20 cellular contexts compared by ENCODE assay signal in genomic region chr1:90501281-90501680, GRCh38.
DNase-seq lines count a peak whose midpoint lies in the region; ATAC-seq and TF ChIP-seq lines count a peak whose summit lies in the region.
"Had no signal": no experiment of that assay in that cellular context is flagged by ENCODE, and none has a peak within 500 bp of the region (broad histone marks: within the 10 kb centered on the region; RNA-seq: fewer than 3 reads in every experiment).

No MANE protein-coding gene starts in this region.

- H2AFZ ChIP-seq in DND-41 (ENCODE audit: low read depth, low read length), result no peak overlapping the region
- no peak overlapping the region for H2AFZ ChIP-seq in neural progenitor cell (replicated peaks)
- no peak overlapping the region for H2AFZ ChIP-seq in SK-N-SH (ENCODE audit: low read depth)

- H3K4me3 ChIP-seq in DND-41 (ENCODE audit: low read depth in 1 of 2, low read length in 2 of 2) (no peak overlapping the region), HUES64 (ENCODE audit: low read length) (no peak overlapping the region), neural progenitor cell (peak overlapping the region; percentile 9), SK-N-SH (ENCODE audit: low read depth in 2 of 2, low read length in 1 of 2) (no peak overlapping the region)

- DNase-seq in DND-41 (no peak), NCI-H82 treated with DMSO at 0.1 percent for 48 hours (lab: John Stamatoyannopoulos, UW; ENCODE audit: unreplicated experiment) (peak; percentile 99), neural progenitor cell (ENCODE audit: low spot score) (peak; percentile 66), RKO (ENCODE audit: low spot score) (no peak), SK-N-SH (no peak), NCI-H2196 (lab: John Stamatoyannopoulos, UW; ENCODE audit: unreplicated experiment) (no peak)
- DNase-seq: Caco-2; CD4-positive, CD25-positive, alpha-beta regulatory T cell; DMS79 treated with DMSO at 0.1 percent for 48 hours; Kasumi-1; MM.1S; NCI-H1105 treated with DMSO at 0.1 percent for 48 hours; NCI-H2029; NCI-H510A treated with DMSO at 0.1 percent for 48 hours; OCI-M1; RPMI8226; T-helper 17 cell had no signal

- H3K4me1 Mint-ChIP-seq in neural progenitor cell, result peaks cover 40% of the 10 kb centered on the region
- H3K4me1 Mint-ChIP-seq: B cell; CD4-positive, CD25-positive, alpha-beta regulatory T cell; IgD-negative memory B cell; T-helper 17 cell had no signal

- H3K36me3 Mint-ChIP-seq in neural progenitor cell, result no peaks in the 10 kb centered on the region
- H3K36me3 Mint-ChIP-seq: CD4-positive, CD25-positive, alpha-beta regulatory T cell; IgD-negative memory B cell had no signal

- POLR2A ChIA-PET in SK-N-SH (lab: Yijun Ruan, JAX), result no interaction called here

- peak overlapping the region; percentile 12 for H3K4me3 Mint-ChIP-seq in neural progenitor cell
- H3K4me3 Mint-ChIP-seq: B cell; CD4-positive, CD25-positive, alpha-beta regulatory T cell; IgD-negative memory B cell; T-helper 17 cell had no signal

- TF ChIP-seq EP300 in SK-N-SH (IDR thresholded peaks at IDR 0.05; ENCODE audit: borderline replicate concordance in 1 of 2, low read depth in 1 of 2, low read length in 1 of 2), result no peak

- no peaks in the 10 kb centered on the region for H3K9me2 ChIP-seq in SK-N-SH

- H3K9me3 ChIP-seq in DND-41 (ENCODE audit: insufficient read depth, low read length, severe bottlenecking) (no peaks in the 10 kb centered on the region), HUES64 (ENCODE audit: insufficient read depth, low read depth, low read length) (no peaks in the 10 kb centered on the region), neural progenitor cell (ENCODE audit: low read depth) (no peaks in the 10 kb centered on the region), SK-N-SH (no peaks in the 10 kb centered on the region)
- H3K9me3 ChIP-seq: Caco-2 had no signal

- H3K79me2 ChIP-seq in DND-41 (ENCODE audit: insufficient read depth, low read length), result no peaks in the 10 kb centered on the region
- H3K79me2 ChIP-seq in neural progenitor cell (ENCODE audit: low read depth), result no peaks in the 10 kb centered on the region
- H3K79me2 ChIP-seq in SK-N-SH (ENCODE audit: insufficient read depth), result no peaks in the 10 kb centered on the region

- peaks cover 54% of the 10 kb centered on the region for H3K4me1 ChIP-seq in DND-41 (ENCODE audit: insufficient read depth, low read length)
- H3K4me1 ChIP-seq in HUES64 (ENCODE audit: insufficient read depth, low read length), result peaks cover 26% of the 10 kb centered on the region
- H3K4me1 ChIP-seq in neural progenitor cell, result peaks cover 41% of the 10 kb centered on the region
- H3K4me1 ChIP-seq in SK-N-SH (ENCODE audit: control insufficient read depth in 1 of 2, insufficient read depth in 2 of 2, low read depth in 1 of 2, low read length in 1 of 2), result no peaks in the 10 kb centered on the region
- H3K4me1 ChIP-seq: Caco-2 had no signal

- TF ChIP-seq RAD21 in SK-N-SH (IDR thresholded peaks at IDR 0.05; ENCODE audit: low read length), result no peak

- H3K27me3 Mint-ChIP-seq in neural progenitor cell (ENCODE audit: insufficient read depth, low read depth), result peaks cover 5% of the 10 kb centered on the region
- H3K27me3 Mint-ChIP-seq: CD4-positive, CD25-positive, alpha-beta regulatory T cell had no signal

- H3K4me2 ChIP-seq in DND-41 (ENCODE audit: insufficient read depth, low read length) (no peak overlapping the region), neural progenitor cell (peak overlapping the region; percentile 65), SK-N-SH (no peak overlapping the region)

- WGBS in HUES64, result no CpG with 5 or more reads among the region's 3 CpGs
- 9% methylated on average over 3 of the region's 3 CpGs for WGBS in SK-N-SH (ENCODE audit: low lambda C conversion rate)

- H3K27me3 ChIP-seq in DND-41 (ENCODE audit: insufficient read depth, low read length, poor library complexity) (no peaks in the 10 kb centered on the region), HUES64 (ENCODE audit: insufficient read depth, low read length) (no peaks in the 10 kb centered on the region), neural progenitor cell (no peaks in the 10 kb centered on the region), SK-N-SH (ENCODE audit: insufficient read depth) (peaks cover 10% of the 10 kb centered on the region; the same call in 1 of the 2 replicates)

- H4K20me1 ChIP-seq in DND-41 (ENCODE audit: insufficient read depth, low read length), result no peaks in the 10 kb centered on the region
- no peaks in the 10 kb centered on the region for H4K20me1 ChIP-seq in neural progenitor cell (ENCODE audit: low read depth)
- no peaks in the 10 kb centered on the region for H4K20me1 ChIP-seq in SK-N-SH (ENCODE audit: insufficient read depth)

- H3K36me3 ChIP-seq in DND-41 (ENCODE audit: insufficient read depth, low read length) (no peaks in the 10 kb centered on the region), HUES64 (ENCODE audit: insufficient read depth, low read length) (no peaks in the 10 kb centered on the region), neural progenitor cell (no peaks in the 10 kb centered on the region), SK-N-SH (replicated peaks in 1 of 2; ENCODE audit: control insufficient read depth in 1 of 2, insufficient read depth in 2 of 2, low read length in 1 of 2) (no peaks in the 10 kb centered on the region)

- no peak overlapping the region for H3K27ac ChIP-seq in DND-41 (ENCODE audit: low read length)
- H3K27ac ChIP-seq in HUES64 (ENCODE audit: low read depth, low read length), result peak overlapping the region; percentile 1; the same call in 1 of the 2 replicates
- peak overlapping the region; percentile 71 for H3K27ac ChIP-seq in neural progenitor cell
- no peak overlapping the region for H3K27ac ChIP-seq in SK-N-SH (ENCODE audit: low read depth in 2 of 2, low read length in 1 of 2)

- TF ChIP-seq CTCF in DND-41 (IDR thresholded peaks at IDR 0.05; ENCODE audit: borderline replicate concordance, extremely low read depth, low read length, poor library complexity, severe bottlenecking) (peak; percentile 28), neural progenitor cell (IDR thresholded peaks at IDR 0.05) (peak; percentile 9), SK-N-SH (IDR thresholded peaks at IDR 0.05) (no peak)

- H3K9me3 Mint-ChIP-seq in neural progenitor cell, result peaks cover 7% of the 10 kb centered on the region
- H3K9me3 Mint-ChIP-seq: IgD-negative memory B cell had no signal

- peak; percentile 35; the same call in 1 of the 3 replicates for ATAC-seq in DND-41 (ENCODE audit: insufficient read depth, low read depth)
- ATAC-seq: T-helper 17 cell had no signal

- H3K9ac ChIP-seq in DND-41 (ENCODE audit: low read depth, low read length) (no peak overlapping the region), HUES64 (ENCODE audit: low read depth, low read length) (no peak overlapping the region), neural progenitor cell (no peak overlapping the region), SK-N-SH (no peak overlapping the region)

- CTCF ChIA-PET in SK-N-SH (lab: Yijun Ruan, JAX), result no interaction called here

- H3F3A ChIP-seq in neural progenitor cell (ENCODE audit: low read depth) (peaks cover 29% of the 10 kb centered on the region), SK-N-SH (replicated peaks; ENCODE audit: insufficient read depth) (no peaks in the 10 kb centered on the region)

- peak overlapping the region; percentile 31 for H3K27ac Mint-ChIP-seq in neural progenitor cell
- H3K27ac Mint-ChIP-seq: B cell, IgD-negative memory B cell, T-helper 17 cell had no signal

TF ChIP-seq in SK-N-SH, 30 proteins besides CTCF, POLR2A, EP300 and RAD21:
- TF ChIP-seq FOSL2 (IDR thresholded peaks at IDR 0.05; ENCODE audit: borderline replicate concordance, low read depth), result no peak
- TF ChIP-seq GATA2 (CRISPR knock-in tag; IDR thresholded peaks at IDR 0.05), result no peak
- TF ChIP-seq POLR2AphosphoS5 (IDR thresholded peaks at IDR 0.05; ENCODE audit: low read depth, low read length), result no peak
- no peak for TF ChIP-seq ELF1 (IDR thresholded peaks at IDR 0.05)
- TF ChIP-seq JUND (IDR thresholded peaks at IDR 0.05), result no peak

Comparison
In these comparisons a context has a peak if more than half of its experiments do, and no peak if none do; other contexts are left out.
1. DNase-seq: peak in NCI-H82 treated with DMSO at 0.1 percent for 48 hours (single experiment) and neural progenitor cell (single experiment); none in DND-41 (single experiment), RKO (single experiment), SK-N-SH (single experiment) and NCI-H2196 (single experiment).
2. H3K27ac ChIP-seq: peak in HUES64 (single experiment) and neural progenitor cell (single experiment); none in DND-41 (single experiment) and SK-N-SH (0 of 2).